Comparison of ENCODE assay signal across 15 cellular contexts in genomic region chr5:154523704-154524103, GRCh38. TPM values are rescaled to one million over a fixed set of nuclear protein-coding genes. Genes with fewer than 3 reads are reported as not detected.
DNase-seq lines count a peak whose midpoint lies in the region; ATAC-seq and TF ChIP-seq lines count a peak whose summit lies in the region.
"Had no signal": no experiment of that assay in that cellular context is flagged by ENCODE, and none has a peak within 500 bp of the region (broad histone marks: within the 10 kb centered on the region; RNA-seq: fewer than 3 reads in every experiment).

No MANE protein-coding gene starts in this region.

- H3K27me3 Mint-ChIP-seq in Caco-2 (ENCODE audit: insufficient read depth, unreplicated experiment): peaks cover 5% of the 10 kb centered on the region

- H3K9me3 ChIP-seq in Caco-2 (no peaks in the 10 kb centered on the region), muscle layer of colon (ENCODE audit: low read length) (no peaks in the 10 kb centered on the region)
- H3K9me3 ChIP-seq: HAP-1, upper lobe of left lung had no signal

- CTCF ChIA-PET in Caco-2 (lab: Charles Lee): interaction anchor here (0.6 kb wide), 1 partner anchor 807 kb away, joined by 6 read pairs; no protein-coding TSS in a partner anchor

- H3K4me3 ChIP-seq in Caco-2 (ENCODE audit: low read depth, low read length): no peak overlapping the region
- no peak overlapping the region for H3K4me3 ChIP-seq in muscle layer of colon (ENCODE audit: low read depth in 1 of 2, low read length in 2 of 2)
- H3K4me3 ChIP-seq: HAP-1, skin epidermis, upper lobe of left lung had no signal

- no peak for TF ChIP-seq POLR2A in erythroblast (IDR thresholded peaks at IDR 0.05; ENCODE audit: low read length)

- no peak overlapping the region for H3K4me3 Mint-ChIP-seq in Caco-2 (ENCODE audit: unreplicated experiment)
- H3K4me3 Mint-ChIP-seq: activated T-cell treated with anti-CD3 and anti-CD28 coated beads, Interleukin-2, amount 50 U/mL, for 4 hours; WTC11 had no signal

- TF ChIP-seq CTCF in Caco-2 (IDR thresholded peaks at IDR 0.05; ENCODE audit: insufficient read depth in 1 of 2, low read depth in 1 of 2, low read length in 1 of 2, severe bottlenecking in 1 of 2, unreplicated experiment in 1 of 2): no peak

- intact Hi-C loops in Caco-2 (cut with micrococcal nuclease; ENCODE audit: unreplicated experiment): no loop called here

- H3K27me3 ChIP-seq in Caco-2 (replicated peaks; ENCODE audit: control insufficient read depth, insufficient read depth, low read length) (no peaks in the 10 kb centered on the region), muscle layer of colon (ENCODE audit: control insufficient read depth in 1 of 2, insufficient read depth in 2 of 2, low read length in 2 of 2) (no peaks in the 10 kb centered on the region)

- H3K36me3 ChIP-seq in Caco-2 (ENCODE audit: control insufficient read depth, insufficient read depth, low read length) (no peaks in the 10 kb centered on the region), muscle layer of colon (ENCODE audit: insufficient read depth, low read length) (no peaks in the 10 kb centered on the region)
- H3K36me3 ChIP-seq: HAP-1, upper lobe of left lung had no signal

- H3K4me1 Mint-ChIP-seq in Caco-2 (ENCODE audit: low read depth, unreplicated experiment): peaks cover 18% of the 10 kb centered on the region

- ATAC-seq in HG02623 (IDR thresholded peaks at IDR 0.05; ENCODE audit: unreplicated experiment): no peak
- ATAC-seq in GM19452 (IDR thresholded peaks at IDR 0.05; ENCODE audit: unreplicated experiment): no peak
- ATAC-seq in HG02938 (IDR thresholded peaks at IDR 0.05; ENCODE audit: unreplicated experiment): no peak
- ATAC-seq: activated T-cell treated with anti-CD3 and anti-CD28 coated beads, Interleukin-2, amount 50 U/mL, for 4 hours; WTC11 had no signal

- H3K27ac Mint-ChIP-seq in Caco-2 (ENCODE audit: unreplicated experiment): peak overlapping the region; percentile 51
- H3K27ac Mint-ChIP-seq: WTC11 had no signal

- no peaks in the 10 kb centered on the region for H3K9me3 Mint-ChIP-seq in Caco-2 (ENCODE audit: unreplicated experiment)
- H3K9me3 Mint-ChIP-seq: activated T-cell treated with anti-CD3 and anti-CD28 coated beads, Interleukin-2, amount 50 U/mL, for 4 hours; WTC11 had no signal

- DNase-seq in Caco-2 (peak; percentile 48 to 76), NCI-H226 (peak; percentile 40), erythroblast (lab: John Stamatoyannopoulos, UW) (peak; percentile 10 to 45), COR-L47 (lab: John Stamatoyannopoulos, UW) (no peak)
- DNase-seq: activated T-cell treated with anti-CD3 and anti-CD28 coated beads, Interleukin-2, amount 50 U/mL, for 4 hours; DMS79 treated with DMSO at 0.1 percent for 48 hours; KBM-7; upper lobe of left lung had no signal

- POLR2A ChIA-PET in Caco-2 (lab: Charles Lee): no interaction called here

- no peak overlapping the region for H3K9ac ChIP-seq in muscle layer of colon (ENCODE audit: low read length)

- H3K36me3 Mint-ChIP-seq in Caco-2 (ENCODE audit: insufficient read depth, unreplicated experiment): no peaks in the 10 kb centered on the region
- H3K36me3 Mint-ChIP-seq: WTC11 had no signal

- H3K27ac ChIP-seq in muscle layer of colon (ENCODE audit: low read depth, low read length): peak overlapping the region; percentile 54
- H3K27ac ChIP-seq: upper lobe of left lung had no signal

- BruUV-seq in Caco-2 (replicated peaks; lab: Mats Ljungman, UMichigan): no TSS peak

- H3K4me1 ChIP-seq in Caco-2 (peaks cover 15% of the 10 kb centered on the region), muscle layer of colon (ENCODE audit: insufficient read depth, low read length) (peaks cover 23% of the 10 kb centered on the region)
- H3K4me1 ChIP-seq: HAP-1 had no signal

RNA-seq across cellular contexts. Expression of gene HAND1, which starts 45.7 kb away (rescaled TPM):
- total RNA-seq in Caco-2 (2022): 0.45 and 2.2 TPM in 2 replicates
- total RNA-seq: activated T-cell treated with anti-CD3 and anti-CD28 coated beads, Interleukin-2, amount 50 U/mL, for 4 hours; WTC11 had no signal
